ENCODE assay signal across 1 cellular context in the genomic region with DNA sequence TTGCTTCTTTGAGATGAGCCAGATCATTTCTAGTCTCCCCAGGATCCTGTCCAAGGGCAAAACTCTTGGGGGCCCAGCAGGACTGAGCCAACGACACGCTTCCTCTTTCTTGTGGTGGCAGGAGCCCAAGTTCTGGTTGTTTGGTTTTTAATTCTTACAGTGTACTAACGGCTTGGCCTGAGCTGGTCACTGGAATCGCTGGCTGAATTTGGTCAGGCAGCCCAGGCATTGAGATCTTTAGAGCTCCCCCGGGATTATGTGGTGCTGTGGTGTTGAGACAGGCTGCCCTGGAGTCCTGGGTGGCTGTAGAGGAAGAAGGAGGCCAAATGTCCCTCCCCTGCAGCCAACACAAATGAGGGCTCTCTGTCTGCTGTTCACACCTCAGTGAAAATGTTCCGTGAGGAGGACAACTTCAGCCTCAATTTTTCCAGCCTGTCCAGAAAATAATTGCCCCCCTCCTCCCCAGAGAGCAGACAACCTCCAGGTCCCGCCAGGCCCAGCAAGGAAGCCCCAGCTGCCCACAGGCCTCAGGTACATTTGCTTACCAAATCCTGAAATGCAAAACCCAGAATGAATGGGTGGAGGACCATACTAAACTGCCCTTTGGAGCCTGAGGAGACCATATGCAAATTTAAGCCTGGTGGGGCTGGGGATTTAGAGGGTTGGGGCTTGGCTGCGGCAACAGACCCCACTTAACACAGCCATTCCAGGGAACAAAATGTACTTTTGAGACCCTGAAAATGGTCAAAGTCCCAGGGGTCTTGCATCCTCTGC.
TF ChIP-seq lines count a peak whose summit lies in the region.

No MANE protein-coding gene starts in this region.

TF ChIP-seq in WTC11, 78 proteins besides CTCF, POLR2A, EP300 and RAD21 (continued from another document):
- TF ChIP-seq, protein P1, sequence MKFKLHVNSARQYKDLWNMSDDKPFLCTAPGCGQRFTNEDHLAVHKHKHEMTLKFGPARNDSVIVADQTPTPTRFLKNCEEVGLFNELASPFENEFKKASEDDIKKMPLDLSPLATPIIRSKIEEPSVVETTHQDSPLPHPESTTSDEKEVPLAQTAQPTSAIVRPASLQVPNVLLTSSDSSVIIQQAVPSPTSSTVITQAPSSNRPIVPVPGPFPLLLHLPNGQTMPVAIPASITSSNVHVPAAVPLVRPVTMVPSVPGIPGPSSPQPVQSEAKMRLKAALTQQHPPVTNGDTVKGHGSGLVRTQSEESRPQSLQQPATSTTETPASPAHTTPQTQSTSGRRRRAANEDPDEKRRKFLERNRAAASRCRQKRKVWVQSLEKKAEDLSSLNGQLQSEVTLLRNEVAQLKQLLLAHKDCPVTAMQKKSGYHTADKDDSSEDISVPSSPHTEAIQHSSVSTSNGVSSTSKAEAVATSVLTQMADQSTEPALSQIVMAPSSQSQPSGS (CRISPR knock-in tag; IDR thresholded peaks at IDR 0.05; ENCODE audit: borderline replicate concordance, low read depth), result no peak
- TF ChIP-seq FOXP4 (CRISPR knock-in tag; IDR thresholded peaks at IDR 0.05), result no peak
- TF ChIP-seq, protein P2, sequence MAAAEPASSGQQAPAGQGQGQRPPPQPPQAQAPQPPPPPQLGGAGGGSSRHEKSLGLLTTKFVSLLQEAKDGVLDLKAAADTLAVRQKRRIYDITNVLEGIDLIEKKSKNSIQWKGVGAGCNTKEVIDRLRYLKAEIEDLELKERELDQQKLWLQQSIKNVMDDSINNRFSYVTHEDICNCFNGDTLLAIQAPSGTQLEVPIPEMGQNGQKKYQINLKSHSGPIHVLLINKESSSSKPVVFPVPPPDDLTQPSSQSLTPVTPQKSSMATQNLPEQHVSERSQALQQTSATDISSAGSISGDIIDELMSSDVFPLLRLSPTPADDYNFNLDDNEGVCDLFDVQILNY (CRISPR knock-in tag; IDR thresholded peaks at IDR 0.05), result no peak
- TF ChIP-seq RELA (CRISPR knock-in tag; IDR thresholded peaks at IDR 0.05; ENCODE audit: borderline replicate concordance), result no peak
- no peak for TF ChIP-seq ZNF121 (CRISPR knock-in tag; IDR thresholded peaks at IDR 0.05)
- TF ChIP-seq FOXK1 (CRISPR knock-in tag; IDR thresholded peaks at IDR 0.05), result no peak
